13 cellular contexts compared by ENCODE assay signal in genomic region chr6:55293116-55293515, GRCh38. TPM values are rescaled to one million over a fixed set of nuclear protein-coding genes. Genes with fewer than 3 reads are reported as not detected.
DNase-seq lines count a peak whose midpoint lies in the region; ATAC-seq and TF ChIP-seq lines count a peak whose summit lies in the region.
"Had no signal": no experiment of that assay in that cellular context is flagged by ENCODE, and none has a peak within 500 bp of the region (broad histone marks: within the 10 kb centered on the region; RNA-seq: fewer than 3 reads in every experiment).

No MANE protein-coding gene starts in this region.

- ATAC-seq in HG03175 (IDR thresholded peaks at IDR 0.05; ENCODE audit: unreplicated experiment), result no peak

- DNase-seq in A172 (ENCODE audit: low spot score), result peak; percentile 9
- DNase-seq in GM12864 (ENCODE audit: low read depth), result no peak
- peak; percentile 61 for DNase-seq in OCI-M1 (lab: John Stamatoyannopoulos, UW)
- peak; percentile 15 for DNase-seq in fibroblast of gingiva (ENCODE audit: low read depth)
- no peak for DNase-seq in NCI-H526 treated with DMSO at 0.1 percent for 48 hours (lab: John Stamatoyannopoulos, UW)
- DNase-seq in tibial artery, result no peak
- DNase-seq in NCI-H2196 (lab: John Stamatoyannopoulos, UW; ENCODE audit: unreplicated experiment), result no peak
- DNase-seq: activated gamma-delta T cell treated with Interleukin-2 at 50 U/mL for 16 hours, NCI-H146, T1000 had no signal

- no peaks in the 10 kb centered on the region for H3K4me1 ChIP-seq in tibial artery
- H3K4me1 ChIP-seq: Caco-2, esophagus muscularis mucosa had no signal

- no peaks in the 10 kb centered on the region for H3K9me3 ChIP-seq in tibial artery

- H3K27me3 ChIP-seq in tibial artery, result no peaks in the 10 kb centered on the region
- H3K27me3 ChIP-seq: esophagus muscularis mucosa had no signal

- H3K36me3 ChIP-seq in tibial artery, result no peaks in the 10 kb centered on the region
- H3K36me3 ChIP-seq: esophagus muscularis mucosa had no signal

- intact Hi-C loops in tibial artery (cut with DNase I; ENCODE audit: low total_unique reads), result no loop called here

- TF ChIP-seq CTCF in GM12864 (IDR thresholded peaks at IDR 0.05; ENCODE audit: low read depth, low read length, missing control alignments), result peak; percentile 43
- no peak for TF ChIP-seq CTCF in tibial artery (IDR thresholded peaks at IDR 0.05)

- H3K27ac ChIP-seq in tibial artery, result no peak overlapping the region
- H3K27ac ChIP-seq: esophagus muscularis mucosa had no signal

- no peak overlapping the region for H3K4me3 ChIP-seq in GM12864 (ENCODE audit: low read depth, low read length)
- H3K4me3 ChIP-seq in tibial artery, result no peak overlapping the region
- H3K4me3 ChIP-seq: esophagus muscularis mucosa had no signal

RNA-seq across cellular contexts. Expression of gene GFRAL, which starts 34.2 kb away (rescaled TPM):
- total RNA-seq in A172 (2014; rRNA removed; shearing (Covaris generic)), result not detected in 2 replicates
- total RNA-seq: Caco-2, esophagus muscularis mucosa had no signal

Comparison
In these comparisons a context has a peak if more than half of its experiments do, and no peak if none do; other contexts are left out.
1. DNase-seq: peak in A172 (single experiment), OCI-M1 (single experiment) and fibroblast of gingiva (single experiment); none in GM12864 (single experiment), NCI-H526 treated with DMSO at 0.1 percent for 48 hours (single experiment), tibial artery (0 of 2) and NCI-H2196 (single experiment).